In genomic region chr2:217289153-217289908, GRCh38 we compare ENCODE assay signal across 14 cellular contexts.
DNase-seq lines count a peak whose midpoint lies in the region; ATAC-seq, FAIRE-seq and TF ChIP-seq lines count a peak whose summit lies in the region.
"Had no signal": no experiment of that assay in that cellular context is flagged by ENCODE, and none has a peak within 500 bp of the region (broad histone marks: within the 10 kb centered on the region; RNA-seq: fewer than 3 reads in every experiment).

No MANE protein-coding gene starts in this region.

- H3K4me1 ChIP-seq in HUES48 (ENCODE audit: control insufficient read depth, insufficient read depth, low read length) (peaks cover 15% of the 10 kb centered on the region), neuronal stem cell (ENCODE audit: control insufficient read depth in 2 of 2, insufficient read depth in 1 of 2, low read depth in 1 of 2, low read length in 2 of 2) (peaks cover 6 to 20% of the 10 kb centered on the region in 2 donors)
- H3K4me1 ChIP-seq: BLaER1 treated with 17β-estradiol and CSF1 and Interleukin-3, amounts not matched to agents 10 nM and 100 nM; left lung; parathyroid adenoma had no signal

- H3K4me3 ChIP-seq in HUES48 (ENCODE audit: low read depth, low read length) (no peak overlapping the region), fibroblast of villous mesenchyme (ENCODE audit: low read depth, low read length) (no peak overlapping the region), neuronal stem cell (ENCODE audit: low read length in 2 of 2) (no peak overlapping the region)
- H3K4me3 ChIP-seq: BLaER1 treated with 17β-estradiol and CSF1 and Interleukin-3, amounts not matched to agents 10 nM and 100 nM; left lung had no signal

- H2BK5ac ChIP-seq in neuronal stem cell (ENCODE audit: low read length): no peak overlapping the region

- no peak overlapping the region for H4K91ac ChIP-seq in neuronal stem cell (ENCODE audit: low read depth, low read length, poor library complexity)

- TF ChIP-seq CTCF in fibroblast of villous mesenchyme (IDR thresholded peaks at IDR 0.05; ENCODE audit: insufficient read depth, low read depth, low read length): no peak

- H2AFZ ChIP-seq in neuronal stem cell (ENCODE audit: low read length): peak overlapping the region; percentile 65
- H2AFZ ChIP-seq: parathyroid adenoma had no signal

- no peaks in the 10 kb centered on the region for H3K27me3 ChIP-seq in HUES48 (ENCODE audit: control insufficient read depth, insufficient read depth, low read length)
- no peaks in the 10 kb centered on the region for H3K27me3 ChIP-seq in neuronal stem cell (ENCODE audit: control insufficient read depth in 3 of 3, insufficient read depth in 3 of 3, low read depth in 1 of 3, low read length in 3 of 3)
- H3K27me3 ChIP-seq: left lung had no signal

- H4K8ac ChIP-seq in neuronal stem cell (ENCODE audit: low read depth, low read length): no peak overlapping the region

- no peak for ATAC-seq in GM21737 (IDR thresholded peaks at IDR 0.05; ENCODE audit: unreplicated experiment)
- ATAC-seq: left lung had no signal

- H2BK15ac ChIP-seq in neuronal stem cell (ENCODE audit: low read length): no peak overlapping the region

- no peak overlapping the region for H3K18ac ChIP-seq in neuronal stem cell (ENCODE audit: low read length)

- H3K23ac ChIP-seq in neuronal stem cell (ENCODE audit: low read depth, low read length, poor library complexity): no peak overlapping the region

- DNase-seq in NCI-H345 treated with DMSO at 0.1 percent for 48 hours (lab: John Stamatoyannopoulos, UW; ENCODE audit: unreplicated experiment) (peak; percentile 94), fibroblast of villous mesenchyme (ENCODE audit: low read depth) (peak; percentile 66), neuronal stem cell (ENCODE audit: low spot score) (peak; percentile 27), activated gamma-delta T cell treated with Interleukin-2 at 50 U/mL for 16 hours (no peak), HTR-8/SVneo (ENCODE audit: insufficient read length, low spot score) (no peak)
- DNase-seq in stimulated activated CD4-positive, alpha-beta T cell treated with anti-CD3 and anti-CD28 coated beads, Interleukin-15, amount 100 ng/mL, for 24 hours: no peak
- DNase-seq: left lung; stimulated activated CD4-positive, alpha-beta T cell treated with anti-CD3 and anti-CD28 coated beads, Interleukin-4, amount 100 ng/mL, for 1 hour; stimulated activated naive CD4-positive, alpha-beta T cell treated with Interleukin-2 at 50 U/mL for 16 hours had no signal

- H3K9ac ChIP-seq in HUES48 (ENCODE audit: low read depth, low read length) (no peak overlapping the region), neuronal stem cell (ENCODE audit: low read depth, low read length, poor library complexity) (no peak overlapping the region)
- H3K9ac ChIP-seq: BLaER1 treated with 17β-estradiol and CSF1 and Interleukin-3, amounts not matched to agents 10 nM and 100 nM; parathyroid adenoma had no signal

- no peak overlapping the region for H2AK5ac ChIP-seq in neuronal stem cell (ENCODE audit: low read depth, low read length)

- H3K27ac ChIP-seq in HUES48 (ENCODE audit: low read depth, low read length) (peak overlapping the region; percentile 78), neuronal stem cell (replicated peaks; ENCODE audit: low read length) (peak overlapping the region; percentile 76)
- H3K27ac ChIP-seq: BLaER1 treated with 17β-estradiol and CSF1 and Interleukin-3, amounts not matched to agents 10 nM and 100 nM; left lung; parathyroid adenoma had no signal

- no peak overlapping the region for H2BK12ac ChIP-seq in neuronal stem cell (ENCODE audit: low read length)

- WGBS in neuronal stem cell (ENCODE audit: extremely low coverage in 2 of 2, insufficient read length in 2 of 2, insufficient replicate concordance in 1 of 2), 2 donors: no CpG with 5 or more reads among the region's 2 CpGs

- no peak for FAIRE-seq in HTR-8/SVneo (lab: Jason Lieb, UNC)
- FAIRE-seq: colon had no signal

- no peak overlapping the region for H2BK120ac ChIP-seq in neuronal stem cell (ENCODE audit: low read depth, low read length)

- H3K79me1 ChIP-seq in neuronal stem cell (ENCODE audit: low read depth, low read length): no peaks in the 10 kb centered on the region

- no peak overlapping the region for H3K14ac ChIP-seq in neuronal stem cell (ENCODE audit: low read length)

- H3K4ac ChIP-seq in neuronal stem cell (ENCODE audit: low read length): no peak overlapping the region

- peaks cover 16% of the 10 kb centered on the region for H3K9me3 ChIP-seq in HUES48 (ENCODE audit: control insufficient read depth, insufficient read depth, low read length)
- peaks cover 8 to 17% of the 10 kb centered on the region in 2 donors for H3K9me3 ChIP-seq in neuronal stem cell (replicated peaks in 1 of 2; ENCODE audit: control insufficient read depth in 2 of 2, insufficient read depth in 1 of 2, low read depth in 1 of 2, low read length in 2 of 2)

- no peaks in the 10 kb centered on the region for H3K36me3 ChIP-seq in HUES48 (ENCODE audit: control insufficient read depth, insufficient read depth, low read length)
- no peaks in the 10 kb centered on the region for H3K36me3 ChIP-seq in neuronal stem cell (replicated peaks in 1 of 2; ENCODE audit: control insufficient read depth in 2 of 2, insufficient read depth in 2 of 2, low read length in 2 of 2)
- H3K36me3 ChIP-seq: BLaER1 treated with 17β-estradiol and CSF1 and Interleukin-3, amounts not matched to agents 10 nM and 100 nM; left lung had no signal

- H3K4me2 ChIP-seq in neuronal stem cell (ENCODE audit: insufficient read depth, low read length, poor library complexity, severe bottlenecking): no peak overlapping the region
- H3K4me2 ChIP-seq: BLaER1 treated with 17β-estradiol and CSF1 and Interleukin-3, amounts not matched to agents 10 nM and 100 nM had no signal

Comparison
In these comparisons a context has a peak if more than half of its experiments do, and no peak if none do; other contexts are left out.
1. DNase-seq: peak in NCI-H345 treated with DMSO at 0.1 percent for 48 hours (single experiment), fibroblast of villous mesenchyme (single experiment) and neuronal stem cell (single experiment); none in stimulated activated CD4-positive, alpha-beta T cell treated with anti-CD3 and anti-CD28 coated beads, Interleukin-15, amount 100 ng/mL, for 24 hours (single experiment), activated gamma-delta T cell treated with Interleukin-2 at 50 U/mL for 16 hours (single experiment) and HTR-8/SVneo (single experiment).